ENCODE assay signal across 12 cellular contexts in genomic region chr6:137708481-137708880, GRCh38.
DNase-seq lines count a peak whose midpoint lies in the region; ATAC-seq, FAIRE-seq and TF ChIP-seq lines count a peak whose summit lies in the region.
"Had no signal": no experiment of that assay in that cellular context is flagged by ENCODE, and none has a peak within 500 bp of the region (broad histone marks: within the 10 kb centered on the region; RNA-seq: fewer than 3 reads in every experiment).

No MANE protein-coding gene starts in this region.

- H3K27me3 ChIP-seq in K562 (ENCODE audit: control insufficient read depth in 2 of 2, insufficient read depth in 2 of 2, low read length in 2 of 2) (no peaks in the 10 kb centered on the region), rectal smooth muscle tissue (ENCODE audit: control insufficient read depth, insufficient read depth, low read length) (no peaks in the 10 kb centered on the region)

- intact Hi-C loops in activated CD4-positive, alpha-beta T cell treated with anti-CD3 and anti-CD28 coated beads for 36 hours (cut with DNase I, micrococcal nuclease) = loop anchor here (1.0 to 2.0 kb wide), 11 partner anchors 9 to 267 kb away; partner anchors contain the start of gene TNFAIP3 (in 2 of the 2)
- intact Hi-C loops in OCI-LY7 (cut with micrococcal nuclease; ENCODE audit: unreplicated experiment) = loop anchor here (1.0 to 5.0 kb wide), 4 partner anchors 46 to 232 kb away; partner anchors contain the start of gene TNFAIP3
- intact Hi-C loops in K562 (cut with micrococcal nuclease) = loop anchor here (1.0 kb wide), 5 partner anchors 33 to 296 kb away; partner anchors contain the start of gene TNFAIP3

- H2AFZ ChIP-seq in OCI-LY7 (ENCODE audit: low read length) = peak overlapping the region; percentile 75; the same call in 1 of the 2 replicates
- H2AFZ ChIP-seq in K562 (ENCODE audit: low read depth, low read length) = no peak overlapping the region; the same call in 1 of the 2 replicates
- H2AFZ ChIP-seq: GM23338 had no signal

- no peak for ATAC-seq in activated CD4-positive, alpha-beta T cell treated with anti-CD3 and anti-CD28 coated beads for 36 hours
- no peak for ATAC-seq in K562

- H4K20me1 ChIP-seq in OCI-LY7 (ENCODE audit: insufficient read depth, low read length) (no peaks in the 10 kb centered on the region), K562 (replicated peaks; ENCODE audit: control insufficient read depth, insufficient read depth, low read length) (no peaks in the 10 kb centered on the region)

- BruUV-seq in OCI-LY7 (replicated peaks; lab: Mats Ljungman, UMichigan) (no TSS peak), K562 (replicated peaks; lab: Mats Ljungman, UMichigan) (no TSS peak)

- no peaks in the 10 kb centered on the region for H3K36me3 ChIP-seq in OCI-LY7 (ENCODE audit: insufficient read depth, low read length)
- no peaks in the 10 kb centered on the region for H3K36me3 ChIP-seq in K562 (ENCODE audit: control insufficient read depth, insufficient read depth, low read length)
- H3K36me3 ChIP-seq in rectal smooth muscle tissue (ENCODE audit: control insufficient read depth, insufficient read depth, low read length) = no peaks in the 10 kb centered on the region
- H3K36me3 ChIP-seq: thoracic aorta had no signal

- H3K4me3 Mint-ChIP-seq in activated CD4-positive, alpha-beta T cell treated with anti-CD3 and anti-CD28 coated beads for 36 hours = peak overlapping the region; percentile 62
- H3K4me3 Mint-ChIP-seq: GM23338 had no signal

- peaks cover 6% of the 10 kb centered on the region for H3K36me3 Mint-ChIP-seq in activated CD4-positive, alpha-beta T cell treated with anti-CD3 and anti-CD28 coated beads for 36 hours (ENCODE audit: low read depth)

- TF ChIP-seq EP300 in K562 (IDR thresholded peaks at IDR 0.05; ENCODE audit: low read length) = no peak

- no peaks in the 10 kb centered on the region for H3K9me2 ChIP-seq in OCI-LY7 (ENCODE audit: insufficient read depth, low read length)

- H3K4me3 ChIP-seq in OCI-LY7 (ENCODE audit: low read depth, low read length, poor library complexity, severe bottlenecking) (no peak overlapping the region), K562 (no peak overlapping the region), rectal smooth muscle tissue (ENCODE audit: low read length) (peak overlapping the region; percentile 1)
- H3K4me3 ChIP-seq: GM23338 had no signal

- H3K79me2 ChIP-seq in OCI-LY7 (ENCODE audit: insufficient read depth, low read depth, low read length) (no peaks in the 10 kb centered on the region), K562 (ENCODE audit: control insufficient read depth, insufficient read depth, low read length) (no peaks in the 10 kb centered on the region)

- no peak for FAIRE-seq in K562 (lab: Jason Lieb, UNC)
- FAIRE-seq: frontal cortex had no signal

- H3K4me1 ChIP-seq in OCI-LY7 (ENCODE audit: insufficient read depth, low read length, poor library complexity, severe bottlenecking) (peaks cover 35% of the 10 kb centered on the region), K562 (replicated peaks in 1 of 2; ENCODE audit: control insufficient read depth in 2 of 2, insufficient read depth in 2 of 2, low read length in 2 of 2) (peaks cover 0 to 10% of the 10 kb centered on the region in 2 experiments; a peak in 1 of 5 replicates), rectal smooth muscle tissue (ENCODE audit: control insufficient read depth, insufficient read depth, low read length) (no peaks in the 10 kb centered on the region)

- H3K9me3 ChIP-seq in OCI-LY7 (ENCODE audit: low read length) = no peaks in the 10 kb centered on the region
- H3K9me3 ChIP-seq in K562 (replicated peaks; ENCODE audit: control insufficient read depth, insufficient read depth, low read depth, low read length) = no peaks in the 10 kb centered on the region
- H3K9me3 ChIP-seq: thoracic aorta had no signal

- 0% methylated on average over 1 of the region's 1 CpG for WGBS in K562 (ENCODE audit: insufficient coverage, low coverage, missing lambda C conversion rate)

- peaks cover 7% of the 10 kb centered on the region for H3K9me3 Mint-ChIP-seq in activated CD4-positive, alpha-beta T cell treated with anti-CD3 and anti-CD28 coated beads for 36 hours (ENCODE audit: low read depth)
- H3K9me3 Mint-ChIP-seq: GM23338 had no signal

- no peak for TF ChIP-seq POLR2A in K562 (conservative IDR thresholded peaks at IDR 0.05)

- peaks cover 73% of the 10 kb centered on the region for H3K4me1 Mint-ChIP-seq in activated CD4-positive, alpha-beta T cell treated with anti-CD3 and anti-CD28 coated beads for 36 hours

- H3K9ac ChIP-seq in K562 (ENCODE audit: insufficient read depth in 1 of 2, low read depth in 2 of 2, low read length in 2 of 2) (no peak overlapping the region), rectal smooth muscle tissue (ENCODE audit: low read length) (no peak overlapping the region)

- peak overlapping the region; percentile 94 for H3K27ac Mint-ChIP-seq in activated CD4-positive, alpha-beta T cell treated with anti-CD3 and anti-CD28 coated beads for 36 hours
- H3K27ac Mint-ChIP-seq: GM23338 had no signal

- no peaks in the 10 kb centered on the region for H3K27me3 Mint-ChIP-seq in activated CD4-positive, alpha-beta T cell treated with anti-CD3 and anti-CD28 coated beads for 36 hours

- POLR2A ChIA-PET in activated CD4-positive, alpha-beta T cell treated with anti-CD3 and anti-CD28 coated beads for 36 hours (lab: Charles Lee) = interaction anchor here (0.5 to 2.2 kb wide), 10 partner anchors 9 to 490 kb away, joined by 3 to 14 read pairs (median 4); partner anchors contain the start of gene TNFAIP3
- POLR2A ChIA-PET in OCI-LY7 (lab: Charles Lee) (interaction anchor here (0.7 to 1.9 kb wide), 10 partner anchors 8 to 272 kb away, joined by 3 to 5 read pairs (median 3); partner anchors contain the start of gene TNFAIP3), K562 (lab: Yijun Ruan, JAX) (interaction anchor here (0.7 to 2.0 kb wide), 12 partner anchors 14 to 298 kb away, joined by 3 to 8 read pairs (median 4); partner anchors contain the start of gene TNFAIP3)

- in situ Hi-C loops in K562 (cut with MboI) = loop anchor here (5.0 to 10.0 kb wide), 4 partner anchors 89 to 294 kb away; partner anchors contain the start of gene TNFAIP3

- H3K27ac ChIP-seq in OCI-LY7 (ENCODE audit: low read depth, low read length, poor library complexity, severe bottlenecking) (no peak overlapping the region), K562 (ENCODE audit: extremely low read depth, low read depth, low read length) (no peak overlapping the region), rectal smooth muscle tissue (ENCODE audit: low read depth, low read length) (no peak overlapping the region)
- H3K27ac ChIP-seq: 22Rv1, thoracic aorta had no signal

- no peak for DNase-seq in activated CD4-positive, alpha-beta T cell treated with anti-CD3 and anti-CD28 coated beads for 36 hours
- DNase-seq in activated CD4-positive, alpha-beta T cell treated with anti-CD3 and anti-CD28 coated beads for 48 hours = no peak
- DNase-seq in OCI-LY7 (ENCODE audit: low spot score) = no peak
- DNase-seq in K562 (ENCODE audit: extremely low read depth in 1 of 4, low spot score in 3 of 4) = no peak
- DNase-seq in NCI-H2171 treated with DMSO at 0.1 percent for 48 hours (lab: John Stamatoyannopoulos, UW) = no peak
- DNase-seq in AML-193 (lab: John Stamatoyannopoulos, UW) = no peak
- DNase-seq in RKO (ENCODE audit: low spot score) = no peak

- no peaks in the 10 kb centered on the region for H3K9me1 ChIP-seq in K562 (ENCODE audit: control insufficient read depth, insufficient read depth, low read length)

- TF ChIP-seq CTCF in OCI-LY7 (conservative IDR thresholded peaks at IDR 0.05; ENCODE audit: low read length) (no peak), K562 (IDR thresholded peaks at IDR 0.05 in 2 of 3, conservative IDR thresholded peaks at IDR 0.05 in 1 of 3; ENCODE audit: insufficient read depth in 2 of 3, low read depth in 1 of 3, low read length in 3 of 3) (no peak)

- CTCF ChIA-PET in activated CD4-positive, alpha-beta T cell treated with anti-CD3 and anti-CD28 coated beads for 36 hours (lab: Charles Lee) = interaction anchor here (0.6 to 3.0 kb wide), 35 partner anchors 8 to 397 kb away, joined by 3 to 88 read pairs (median 4); partner anchors contain the start of gene TNFAIP3
- CTCF ChIA-PET in OCI-LY7 (lab: Charles Lee; ENCODE audit: unreplicated experiment) = interaction anchor here (1.1 to 1.4 kb wide), 4 partner anchors 159 to 242 kb away, joined by 3 to 4 read pairs (median 4); partner anchors contain the start of gene TNFAIP3
- CTCF ChIA-PET in K562 (lab: Yijun Ruan, JAX; ENCODE audit: low intra/inter-chr PET ratio) = interaction anchor here (0.6 to 6.5 kb wide), 12 partner anchors 91 to 401 kb away, joined by 3 to 87 read pairs (median 6); partner anchors contain the start of gene TNFAIP3

- H3K4me2 ChIP-seq in OCI-LY7 (ENCODE audit: low read length) (peak overlapping the region; percentile 43), K562 (ENCODE audit: insufficient read depth, low read length) (no peak overlapping the region)
- H3K4me2 ChIP-seq: GM23338 had no signal

- TF ChIP-seq RAD21 in K562 (CRISPR knock-in tag; conservative IDR thresholded peaks at IDR 0.05 in 1 of 2, IDR thresholded peaks at IDR 0.05 in 1 of 2) = no peak

TF ChIP-seq in K562, 482 proteins besides CTCF, POLR2A, EP300 and RAD21 (continues in another document):
- no peak for TF ChIP-seq HIVEP1 (CRISPR knock-in tag; IDR thresholded peaks at IDR 0.05)
- TF ChIP-seq PTTG1 (tag; IDR thresholded peaks at IDR 0.05; ENCODE audit: low read depth) = no peak
- no peak for TF ChIP-seq NR2C2 (CRISPR knock-in tag; IDR thresholded peaks at IDR 0.05)
- TF ChIP-seq NR2C2 (tag; IDR thresholded peaks at IDR 0.05) = 0 out of 2 replicates have a peak, but pooled peaks have one; percentile 11
- 0 out of 4 replicates have a peak, but pooled peaks of 1 of the 2 experiments have one; percentile 8 for TF ChIP-seq MLX (CRISPR knock-in tag; conservative IDR thresholded peaks at IDR 0.05)
- TF ChIP-seq TCF7L2 (IDR thresholded peaks at IDR 0.05; ENCODE audit: low read depth, low read length) = no peak
- no peak for TF ChIP-seq HMG20A (CRISPR knock-in tag; conservative IDR thresholded peaks at IDR 0.05)
- peak; percentile 1 for TF ChIP-seq RBM25 (IDR thresholded peaks at IDR 0.05; ENCODE audit: low read depth, low read length, severe bottlenecking)
- TF ChIP-seq FOXM1 (IDR thresholded peaks at IDR 0.05; ENCODE audit: low read depth) = no peak; the same call in 1 of the 2 replicates
- TF ChIP-seq FOXM1 (CRISPR knock-in tag; IDR thresholded peaks at IDR 0.05; ENCODE audit: low read depth) = no peak
- no peak for TF ChIP-seq POU5F1 (IDR thresholded peaks at IDR 0.05; ENCODE audit: borderline replicate concordance, low read depth, low read length, partially characterized antibody)
- no peak for TF ChIP-seq RBM34 (IDR thresholded peaks at IDR 0.05; ENCODE audit: borderline replicate concordance, insufficient read depth, low read length)
